30 cellular contexts compared by ENCODE assay signal in genomic region chr5:67255881-67256280, GRCh38. TPM values are rescaled to one million over a fixed set of nuclear protein-coding genes. Genes with fewer than 3 reads are reported as not detected.
DNase-seq lines count a peak whose midpoint lies in the region; ATAC-seq and TF ChIP-seq lines count a peak whose summit lies in the region.
"Had no signal": no experiment of that assay in that cellular context is flagged by ENCODE, and none has a peak within 500 bp of the region (broad histone marks: within the 10 kb centered on the region; RNA-seq: fewer than 3 reads in every experiment).

No MANE protein-coding gene starts in this region.

- H3K36me3 Mint-ChIP-seq in activated CD4-positive, alpha-beta T cell treated with anti-CD3 and anti-CD28 coated beads, Interleukin-2, amount 10 ng/mL, durations not matched to agents 24 days and 14 days (ENCODE audit: low read depth): no peaks in the 10 kb centered on the region
- H3K36me3 Mint-ChIP-seq in natural killer cell: no peaks in the 10 kb centered on the region
- H3K36me3 Mint-ChIP-seq: mesothelial cell of epicardium had no signal

- H3K27ac ChIP-seq in vagina (peak overlapping the region; percentile 85), ovary (no peak overlapping the region)
- H3K27ac ChIP-seq: BLaER1, right lobe of liver, WERI-Rb-1 had no signal

- H3K27me3 ChIP-seq in vagina (no peaks in the 10 kb centered on the region), ovary (no peaks in the 10 kb centered on the region)
- H3K27me3 ChIP-seq: BLaER1, left lung, right lobe of liver, stomach had no signal

- H3K27ac Mint-ChIP-seq in activated CD4-positive, alpha-beta T cell treated with anti-CD3 and anti-CD28 coated beads, Interleukin-2, amount 10 ng/mL, durations not matched to agents 24 days and 14 days: no peak overlapping the region
- no peak overlapping the region for H3K27ac Mint-ChIP-seq in natural killer cell
- H3K27ac Mint-ChIP-seq: activated CD4-positive, alpha-beta T cell treated with anti-CD3 and anti-CD28 coated beads, Interleukin-2, amount 10 ng/mL, durations not matched to agents 7 days and 5 days; H9; mesothelial cell of epicardium had no signal

- peak; percentile 19 for DNase-seq in activated CD4-positive, alpha-beta T cell treated with anti-CD3 and anti-CD28 coated beads, Interleukin-2, amount 10 ng/mL, durations not matched to agents 24 days and 14 days
- no peak for DNase-seq in activated CD4-positive, alpha-beta T cell treated with anti-CD3 and anti-CD28 coated beads, Interleukin-2, amount 50 U/mL, for 1 hour
- DNase-seq in astrocyte of the cerebellum (ENCODE audit: low read depth) (peak; percentile 55), iris pigment epithelial cell (ENCODE audit: low read depth) (peak; percentile 65), vagina (ENCODE audit: extremely low spot score in 2 of 2) (no peak), ovary (no peak), natural killer cell (no peak)
- no peak for DNase-seq in stimulated activated CD4-positive, alpha-beta T cell treated with anti-CD3 and anti-CD28 coated beads, Interleukin-1b, Interleukin-23, amount 100 ng/mL, for 48 hours
- DNase-seq: activated CD4-positive, alpha-beta T cell treated with anti-CD3 and anti-CD28 coated beads, Interleukin-2, amount 10 ng/mL, durations not matched to agents 7 days and 5 days; activated naive CD4-positive, alpha-beta T cell treated with anti-CD3 and anti-CD28 coated beads, Interleukin-2, amount 50 U/mL, for 16 hours; anterior cingulate cortex; H9; Karpas-422; left lung; NCI-H1048; NCI-H1694 treated with DMSO at 0.1 percent for 48 hours; NCI-H2227 treated with DMSO at 0.1 percent for 48 hours; NCI-H774; right lobe of liver; stomach; trophoblast cell; WERI-Rb-1 had no signal

- H3K36me3 ChIP-seq in vagina: no peaks in the 10 kb centered on the region
- no peaks in the 10 kb centered on the region for H3K36me3 ChIP-seq in ovary
- H3K36me3 ChIP-seq: BLaER1, left lung, right lobe of liver, stomach, WERI-Rb-1 had no signal

- H3K4me1 ChIP-seq in vagina (peaks cover 27% of the 10 kb centered on the region), ovary (ENCODE audit: insufficient read depth) (no peaks in the 10 kb centered on the region)
- H3K4me1 ChIP-seq: BLaER1, right lobe of liver had no signal

- intact Hi-C loops in activated CD4-positive, alpha-beta T cell treated with anti-CD3 and anti-CD28 coated beads, Interleukin-2, amount 10 ng/mL, durations not matched to agents 24 days and 14 days (cut with micrococcal nuclease): no loop called here
- intact Hi-C loops in vagina (cut with DNase I): no loop called here
- intact Hi-C loops in ovary (cut with DNase I): no loop called here
- intact Hi-C loops in natural killer cell (cut with micrococcal nuclease): no loop called here

- TF ChIP-seq CTCF in astrocyte of the cerebellum (IDR thresholded peaks at IDR 0.05; ENCODE audit: low read depth, low read length, missing control alignments) (no peak), vagina (IDR thresholded peaks at IDR 0.05) (no peak), ovary (IDR thresholded peaks at IDR 0.05) (no peak), natural killer cell (IDR thresholded peaks at IDR 0.05) (no peak)

- no peak overlapping the region for H3K4me3 Mint-ChIP-seq in activated CD4-positive, alpha-beta T cell treated with anti-CD3 and anti-CD28 coated beads, Interleukin-2, amount 10 ng/mL, durations not matched to agents 24 days and 14 days
- H3K4me3 Mint-ChIP-seq in natural killer cell: no peak overlapping the region
- H3K4me3 Mint-ChIP-seq: activated CD4-positive, alpha-beta T cell treated with anti-CD3 and anti-CD28 coated beads, Interleukin-2, amount 10 ng/mL, durations not matched to agents 7 days and 5 days; central memory CD8-positive, alpha-beta T cell; H9; mesothelial cell of epicardium; nephron had no signal

- no peak for TF ChIP-seq EP300 in ovary (IDR thresholded peaks at IDR 0.05)

- no peak for ATAC-seq in natural killer cell
- ATAC-seq: left lung, Right ventricle myocardium inferior had no signal

- peaks cover 6% of the 10 kb centered on the region for H3K9me3 Mint-ChIP-seq in activated CD4-positive, alpha-beta T cell treated with anti-CD3 and anti-CD28 coated beads, Interleukin-2, amount 10 ng/mL, durations not matched to agents 24 days and 14 days
- H3K9me3 Mint-ChIP-seq in natural killer cell: no peaks in the 10 kb centered on the region
- H3K9me3 Mint-ChIP-seq: central memory CD8-positive, alpha-beta T cell; H9; mesothelial cell of epicardium had no signal

- no peak overlapping the region for H3K4me3 ChIP-seq in astrocyte of the cerebellum (ENCODE audit: low read depth, low read length)
- H3K4me3 ChIP-seq in vagina: no peak overlapping the region
- no peak overlapping the region for H3K4me3 ChIP-seq in ovary
- H3K4me3 ChIP-seq: BLaER1, left lung, right lobe of liver, stomach had no signal

- peaks cover 8% of the 10 kb centered on the region for H3K27me3 Mint-ChIP-seq in activated CD4-positive, alpha-beta T cell treated with anti-CD3 and anti-CD28 coated beads, Interleukin-2, amount 10 ng/mL, durations not matched to agents 24 days and 14 days
- H3K27me3 Mint-ChIP-seq in natural killer cell (ENCODE audit: low read depth in 2 of 2): peaks cover 11 to 16% of the 10 kb centered on the region in 2 donors
- H3K27me3 Mint-ChIP-seq: central memory CD8-positive, alpha-beta T cell had no signal

- H3K4me1 Mint-ChIP-seq in activated CD4-positive, alpha-beta T cell treated with anti-CD3 and anti-CD28 coated beads, Interleukin-2, amount 10 ng/mL, durations not matched to agents 24 days and 14 days: no peaks in the 10 kb centered on the region
- H3K4me1 Mint-ChIP-seq in natural killer cell: peaks cover 13 to 17% of the 10 kb centered on the region in 2 donors
- H3K4me1 Mint-ChIP-seq: activated CD4-positive, alpha-beta T cell treated with anti-CD3 and anti-CD28 coated beads, Interleukin-2, amount 10 ng/mL, durations not matched to agents 7 days and 5 days; mesothelial cell of epicardium had no signal

- 83 to 93% (median 92%) methylated on average over 1 of the region's 1 CpG for WGBS in ovary, 3 donors

- TF ChIP-seq POLR2A in vagina (IDR thresholded peaks at IDR 0.05) (no peak), ovary (IDR thresholded peaks at IDR 0.05) (no peak)

- H3K9me3 ChIP-seq in vagina (no peaks in the 10 kb centered on the region), ovary (no peaks in the 10 kb centered on the region)
- H3K9me3 ChIP-seq: right lobe of liver, stomach had no signal

- in situ Hi-C loops in astrocyte of the cerebellum (cut with HindIII; ENCODE audit: low sequenced_read_pairs): no loop called here

RNA-seq across cellular contexts. Expression of gene CD180, which starts 59.3 kb away (rescaled TPM):
- total RNA-seq in activated CD4-positive, alpha-beta T cell treated with anti-CD3 and anti-CD28 coated beads, Interleukin-2, amount 10 ng/mL, durations not matched to agents 24 days and 14 days: 0.26 and 0.47 TPM in 2 replicates
- total RNA-seq in vagina (2.0 TPM), ovary (1 to 10 TPM in 1 of 7 donors, under 1 TPM in 6; 0.15 to 1.0 (median 0.30) TPM), natural killer cell (1 to 10 TPM in 2 of 3 donors, under 1 TPM in 1; 0.34 to 1.2 (median 1.1) TPM)
- 1 to 10 TPM in 1 of 2 donors, under 1 TPM in 1; 0.17 to 2.9 TPM for polyA plus RNA-seq in ovary
- total RNA-seq: endothelial cell of umbilical vein, fibroblast of villous mesenchyme, H9, mesothelial cell of epicardium, osteocyte had no signal
- polyA plus RNA-seq: endothelial cell of umbilical vein had no signal

Comparison
In these comparisons a context has a peak if more than half of its experiments do, and no peak if none do; other contexts are left out.
1. DNase-seq: peak in activated CD4-positive, alpha-beta T cell treated with anti-CD3 and anti-CD28 coated beads, Interleukin-2, amount 10 ng/mL, durations not matched to agents 24 days and 14 days (single experiment), astrocyte of the cerebellum (single experiment) and iris pigment epithelial cell (single experiment); none in activated CD4-positive, alpha-beta T cell treated with anti-CD3 and anti-CD28 coated beads, Interleukin-2, amount 50 U/mL, for 1 hour (single experiment), vagina (0 of 2), ovary (0 of 5), natural killer cell (single experiment) and stimulated activated CD4-positive, alpha-beta T cell treated with anti-CD3 and anti-CD28 coated beads, Interleukin-1b, Interleukin-23, amount 100 ng/mL, for 48 hours (single experiment).